21 cellular contexts compared by ENCODE assay signal in the genomic region with DNA sequence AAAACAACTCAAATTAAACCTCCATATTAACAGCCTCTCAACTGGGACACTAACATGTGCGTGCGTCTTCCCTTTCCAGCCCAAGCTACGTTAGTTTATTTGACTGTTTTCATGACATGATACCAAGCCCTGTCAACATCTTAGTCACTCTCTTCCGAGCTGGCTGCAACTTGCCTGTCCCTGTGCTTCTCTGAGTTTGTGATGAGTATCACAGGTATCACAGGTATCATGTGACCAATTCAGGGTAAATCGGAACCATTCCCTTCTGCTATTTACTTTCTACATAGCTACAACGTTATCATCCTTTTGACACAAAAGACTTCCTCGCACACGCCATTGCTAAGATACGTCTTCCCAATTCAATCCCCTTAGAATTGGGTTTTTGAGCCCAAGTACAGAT.
"Had no signal": no experiment of that assay in that cellular context is flagged by ENCODE, and none has a peak within 500 bp of the region (broad histone marks: within the 10 kb centered on the region; RNA-seq: fewer than 3 reads in every experiment).

No MANE protein-coding gene starts in this region.

- H3K27ac ChIP-seq: dorsolateral prefrontal cortex, heart left ventricle, pancreas, stomach, thoracic aorta, transverse colon had no signal

- H3K9me3 ChIP-seq: heart left ventricle, mucosa of descending colon, pancreas, stomach, thoracic aorta, transverse colon had no signal

- H3K36me3 ChIP-seq: heart left ventricle, pancreas, stomach, thoracic aorta, transverse colon had no signal

- H3K27me3 ChIP-seq: pancreas, stomach, transverse colon had no signal

- H3K36me3 Mint-ChIP-seq: naive thymus-derived CD8-positive, alpha-beta T cell had no signal

- ATAC-seq: heart left ventricle; left lobe of liver; mucosa of descending colon; naive thymus-derived CD8-positive, alpha-beta T cell; pancreas; right cardiac atrium had no signal

- H3K4me3 Mint-ChIP-seq: naive thymus-derived CD8-positive, alpha-beta T cell; neural crest cell had no signal

- FAIRE-seq: frontal cortex, islet of Langerhans, pancreas, small intestine had no signal

- H3K4me3 ChIP-seq: dorsolateral prefrontal cortex, heart left ventricle, mucosa of descending colon, pancreas, stomach, thoracic aorta, transverse colon had no signal

- H3K4me1 Mint-ChIP-seq: neural crest cell had no signal

- H3K9me3 Mint-ChIP-seq: naive thymus-derived CD8-positive, alpha-beta T cell; neural crest cell had no signal

- DNase-seq: cortex of kidney; dorsolateral prefrontal cortex; effector CD8-positive, alpha-beta T cell; heart left ventricle; hippocampal formation; mucosa of descending colon; naive thymus-derived CD8-positive, alpha-beta T cell; pancreas; right cardiac atrium; small intestine; stimulated activated CD4-positive, alpha-beta T cell treated with anti-CD3 and anti-CD28 coated beads, Interleukin-12 subunit alpha, Interleukin-12 subunit beta, amount 100 ng/mL, for 4 hours; stimulated activated naive CD4-positive, alpha-beta T cell; stomach; substantia nigra; transverse colon had no signal

- H3K27ac Mint-ChIP-seq: naive thymus-derived CD8-positive, alpha-beta T cell; progenitor cell of endocrine pancreas had no signal
